ENCODE assay signal across 9 cellular contexts in the genomic region with DNA sequence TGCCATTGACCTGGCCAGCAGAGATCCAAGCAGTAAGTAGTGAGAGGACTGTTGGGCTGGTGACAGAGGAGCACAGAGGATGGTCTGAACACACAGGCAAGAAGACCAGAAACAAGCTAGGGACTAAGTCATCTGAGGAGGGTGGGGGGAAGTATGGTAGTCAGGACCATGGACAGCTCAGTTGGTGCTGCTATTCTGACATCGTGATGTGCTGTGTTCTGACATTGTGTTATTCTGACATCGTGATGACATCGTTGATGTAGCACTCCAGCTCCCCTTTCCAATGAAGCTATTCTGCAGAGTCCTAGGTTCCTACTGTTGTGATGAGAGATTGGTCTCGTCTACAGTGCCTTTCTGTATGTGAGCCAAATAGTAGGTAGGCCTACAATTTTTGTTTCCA. TPM values are rescaled to one million over a fixed set of nuclear protein-coding genes. Genes with fewer than 3 reads are reported as not detected.
DNase-seq lines count a peak whose midpoint lies in the region; ATAC-seq and TF ChIP-seq lines count a peak whose summit lies in the region.
"Had no signal": no experiment of that assay in that cellular context is flagged by ENCODE, and none has a peak within 500 bp of the region (broad histone marks: within the 10 kb centered on the region; RNA-seq: fewer than 3 reads in every experiment).

No MANE protein-coding gene starts in this region.

- no peak for TF ChIP-seq CTCF in epithelial cell of esophagus (IDR thresholded peaks at IDR 0.05; ENCODE audit: insufficient read depth, low read depth, low read length, missing control alignments)
- no peak for TF ChIP-seq CTCF in osteoblast (IDR thresholded peaks at IDR 0.05; ENCODE audit: extremely low read depth, low read depth, low read length)
- TF ChIP-seq CTCF in gastrocnemius medialis (IDR thresholded peaks at IDR 0.05 in 4 of 5, conservative IDR thresholded peaks at IDR 0.05 in 1 of 5), result no peak

- H3K4me1 ChIP-seq in osteoblast (ENCODE audit: insufficient read depth, low read length) (no peaks in the 10 kb centered on the region), gastrocnemius medialis (no peaks in the 10 kb centered on the region)

- no peak for TF ChIP-seq POLR2A in gastrocnemius medialis (IDR thresholded peaks at IDR 0.05)

- no peaks in the 10 kb centered on the region for H3K9me3 ChIP-seq in osteoblast (ENCODE audit: low read depth, low read length)
- H3K9me3 ChIP-seq in gastrocnemius medialis, result no peaks in the 10 kb centered on the region

- no peak for ATAC-seq in GM21786 (IDR thresholded peaks at IDR 0.05; ENCODE audit: unreplicated experiment)
- no peak for ATAC-seq in gastrocnemius medialis

- no peaks in the 10 kb centered on the region for H3K79me2 ChIP-seq in osteoblast (ENCODE audit: insufficient read depth, low read length)

- intact Hi-C loops in gastrocnemius medialis (cut with DNase I; ENCODE audit: low total_unique reads), result no loop called here

- H3K4me2 ChIP-seq in osteoblast (ENCODE audit: insufficient read depth, low read length), result no peak overlapping the region

- DNase-seq in Daoy (ENCODE audit: low read depth), result peak; percentile 43
- peak; percentile 49 for DNase-seq in activated CD4-positive, alpha-beta T cell treated with anti-CD3 and anti-CD28 coated beads for 48 hours
- peak; percentile 80 for DNase-seq in epithelial cell of esophagus (ENCODE audit: low read depth)
- DNase-seq in osteoblast (ENCODE audit: insufficient read length, low spot score, missing footprints), result peak; percentile 61
- no peak for DNase-seq in gastrocnemius medialis
- no peak for DNase-seq in middle frontal gyrus (ENCODE audit: extremely low spot score, low spot score)

- H3K27me3 ChIP-seq in osteoblast (ENCODE audit: insufficient read depth, low read length) (no peaks in the 10 kb centered on the region), gastrocnemius medialis (no peaks in the 10 kb centered on the region)

- H4K20me1 ChIP-seq in osteoblast (ENCODE audit: insufficient read depth, low read length), result no peaks in the 10 kb centered on the region

- H3K4me3 ChIP-seq in epithelial cell of esophagus (ENCODE audit: low read length), result no peak overlapping the region
- no peak overlapping the region for H3K4me3 ChIP-seq in osteoblast (ENCODE audit: insufficient read depth, low read length)
- H3K4me3 ChIP-seq in gastrocnemius medialis, result no peak overlapping the region
- H3K4me3 ChIP-seq: lung had no signal

- no peak overlapping the region for H2AFZ ChIP-seq in osteoblast (ENCODE audit: low read length)

- TF ChIP-seq EP300 in Ishikawa (IDR thresholded peaks at IDR 0.05; ENCODE audit: borderline replicate concordance), result no peak

- TF ChIP-seq RAD21 in Ishikawa (IDR thresholded peaks at IDR 0.05; ENCODE audit: low read depth), result peak; percentile 13; the same call in 1 of the 2 replicates

- H3K36me3 ChIP-seq in osteoblast (ENCODE audit: insufficient read depth, low read length), result no peaks in the 10 kb centered on the region
- H3K36me3 ChIP-seq in gastrocnemius medialis, result no peaks in the 10 kb centered on the region

- in situ Hi-C loops in gastrocnemius medialis (cut with MboI; ENCODE audit: low sequenced_read_pairs in 4 of 4), result no loop called here

- H3K27ac ChIP-seq in osteoblast (ENCODE audit: low read depth, low read length) (no peak overlapping the region), gastrocnemius medialis (no peak overlapping the region)

TF ChIP-seq in Ishikawa, 13 proteins besides CTCF, POLR2A, EP300 and RAD21:
- TF ChIP-seq TAF1 (IDR thresholded peaks at IDR 0.05; ENCODE audit: low read depth) (no peak), TEAD4 (IDR thresholded peaks at IDR 0.05) (no peak), YY1 (IDR thresholded peaks at IDR 0.05; ENCODE audit: low read depth) (no peak), ZBTB7A (IDR thresholded peaks at IDR 0.05; ENCODE audit: low read depth) (no peak), CREB1 (IDR thresholded peaks at IDR 0.05; ENCODE audit: low read depth) (peak; percentile 76), CEBPB (IDR thresholded peaks at IDR 0.05) (no peak)
- TF ChIP-seq, protein P1, sequence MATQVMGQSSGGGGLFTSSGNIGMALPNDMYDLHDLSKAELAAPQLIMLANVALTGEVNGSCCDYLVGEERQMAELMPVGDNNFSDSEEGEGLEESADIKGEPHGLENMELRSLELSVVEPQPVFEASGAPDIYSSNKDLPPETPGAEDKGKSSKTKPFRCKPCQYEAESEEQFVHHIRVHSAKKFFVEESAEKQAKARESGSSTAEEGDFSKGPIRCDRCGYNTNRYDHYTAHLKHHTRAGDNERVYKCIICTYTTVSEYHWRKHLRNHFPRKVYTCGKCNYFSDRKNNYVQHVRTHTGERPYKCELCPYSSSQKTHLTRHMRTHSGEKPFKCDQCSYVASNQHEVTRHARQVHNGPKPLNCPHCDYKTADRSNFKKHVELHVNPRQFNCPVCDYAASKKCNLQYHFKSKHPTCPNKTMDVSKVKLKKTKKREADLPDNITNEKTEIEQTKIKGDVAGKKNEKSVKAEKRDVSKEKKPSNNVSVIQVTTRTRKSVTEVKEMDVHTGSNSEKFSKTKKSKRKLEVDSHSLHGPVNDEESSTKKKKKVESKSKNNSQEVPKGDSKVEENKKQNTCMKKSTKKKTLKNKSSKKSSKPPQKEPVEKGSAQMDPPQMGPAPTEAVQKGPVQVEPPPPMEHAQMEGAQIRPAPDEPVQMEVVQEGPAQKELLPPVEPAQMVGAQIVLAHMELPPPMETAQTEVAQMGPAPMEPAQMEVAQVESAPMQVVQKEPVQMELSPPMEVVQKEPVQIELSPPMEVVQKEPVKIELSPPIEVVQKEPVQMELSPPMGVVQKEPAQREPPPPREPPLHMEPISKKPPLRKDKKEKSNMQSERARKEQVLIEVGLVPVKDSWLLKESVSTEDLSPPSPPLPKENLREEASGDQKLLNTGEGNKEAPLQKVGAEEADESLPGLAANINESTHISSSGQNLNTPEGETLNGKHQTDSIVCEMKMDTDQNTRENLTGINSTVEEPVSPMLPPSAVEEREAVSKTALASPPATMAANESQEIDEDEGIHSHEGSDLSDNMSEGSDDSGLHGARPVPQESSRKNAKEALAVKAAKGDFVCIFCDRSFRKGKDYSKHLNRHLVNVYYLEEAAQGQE (IDR thresholded peaks at IDR 0.05; ENCODE audit: low read depth), result peak; percentile 95
- TF ChIP-seq, protein P2, sequence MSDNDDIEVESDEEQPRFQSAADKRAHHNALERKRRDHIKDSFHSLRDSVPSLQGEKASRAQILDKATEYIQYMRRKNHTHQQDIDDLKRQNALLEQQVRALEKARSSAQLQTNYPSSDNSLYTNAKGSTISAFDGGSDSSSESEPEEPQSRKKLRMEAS (IDR thresholded peaks at IDR 0.05), result 0 out of 2 replicates have a peak, but pooled peaks have one; percentile 52

RNA-seq across cellular contexts. Expression of a gene that starts 28.7 kb away (rescaled TPM):
- total RNA-seq in Daoy (2014; rRNA removed; shearing (Covaris generic)), result 1.2 TPM in 1 of 2 replicates, not detected in the other
- total RNA-seq in osteoblast (0.36 and 0.88 TPM in 2 replicates), gastrocnemius medialis (1 to 10 TPM in 1 of 4 donors, under 1 TPM in 1, not detected in 2; 0.20 to 1.6 TPM)

RNA-seq across cellular contexts. Expression of a gene that starts 36.3 kb away (rescaled TPM):
- 14.1 and 22.6 TPM in 2 replicates for total RNA-seq in Daoy (2014; rRNA removed; shearing (Covaris generic))
- total RNA-seq in osteoblast (15.3 and 15.6 TPM in 2 replicates), gastrocnemius medialis (10 to 100 TPM in 2 of 4 donors, 1 to 10 TPM in 2; 6.7 to 19.2 (median 11.2) TPM)

Comparison
In these comparisons a context has a peak if more than half of its experiments do, and no peak if none do; other contexts are left out.
1. DNase-seq: peak in Daoy (single experiment), activated CD4-positive, alpha-beta T cell treated with anti-CD3 and anti-CD28 coated beads for 48 hours (single experiment), epithelial cell of esophagus (single experiment) and osteoblast (single experiment); none in gastrocnemius medialis (0 of 2) and middle frontal gyrus (single experiment).